7 cellular contexts compared by ENCODE assay signal in genomic region chr17:54220829-54221228, GRCh38.
"Had no signal": no experiment of that assay in that cellular context is flagged by ENCODE, and none has a peak within 500 bp of the region (broad histone marks: within the 10 kb centered on the region; RNA-seq: fewer than 3 reads in every experiment).

No MANE protein-coding gene starts in this region.

- H3K27ac ChIP-seq: HL-60 had no signal

- H3K4me1 Mint-ChIP-seq: IgD-negative memory B cell had no signal

- H3K36me3 Mint-ChIP-seq: IgD-negative memory B cell had no signal

- H3K27ac Mint-ChIP-seq: IgD-negative memory B cell had no signal

- H3K27me3 Mint-ChIP-seq: IgD-negative memory B cell had no signal

- H3K4me3 ChIP-seq: K562 had no signal

- H3K4me3 Mint-ChIP-seq: IgD-negative memory B cell had no signal

- DNase-seq: IMR-90, KBM-7, KG1 had no signal

- ATAC-seq: HepG2, K562 had no signal
